Comparison of ENCODE assay signal across 20 cellular contexts in genomic region chr1:32285658-32286057, GRCh38. TPM values are rescaled to one million over a fixed set of nuclear protein-coding genes. Genes with fewer than 3 reads are reported as not detected.
"Had no signal": no experiment of that assay in that cellular context is flagged by ENCODE, and none has a peak within 500 bp of the region (broad histone marks: within the 10 kb centered on the region; RNA-seq: fewer than 3 reads in every experiment).

No MANE protein-coding gene starts in this region.

- H3K36me3 Mint-ChIP-seq: naive B cell had no signal

- H3K4me3 Mint-ChIP-seq: naive B cell; nephron progenitor cell; stimulated activated naive CD8-positive, alpha-beta T cell treated with anti-CD3 and anti-CD28 coated beads, Interleukin-15, amount 100 ng/mL, for 72 hours had no signal

- H3K9me3 Mint-ChIP-seq: naive B cell; nephron progenitor cell; stimulated activated naive CD8-positive, alpha-beta T cell treated with anti-CD3 and anti-CD28 coated beads, Interleukin-15, amount 100 ng/mL, for 72 hours had no signal

- FAIRE-seq: endometrium, islet of Langerhans, small intestine had no signal

- H3K4me3 ChIP-seq: esophagus muscularis mucosa, gastrocnemius medialis, heart right ventricle, right atrium auricular region, testis, tibial nerve had no signal

- ATAC-seq: gastrocnemius medialis; stimulated activated naive CD8-positive, alpha-beta T cell treated with anti-CD3 and anti-CD28 coated beads, Interleukin-15, amount 100 ng/mL, for 72 hours had no signal

- H3K9me3 ChIP-seq: esophagus muscularis mucosa, gastrocnemius medialis, heart right ventricle, neutrophil, right atrium auricular region, testis, tibial nerve had no signal

- H3K27me3 ChIP-seq: esophagus muscularis mucosa, gastrocnemius medialis, heart right ventricle, neutrophil, right atrium auricular region, testis, tibial nerve had no signal

- H3K27ac ChIP-seq: esophagus muscularis mucosa, gastrocnemius medialis, heart right ventricle, neutrophil, right atrium auricular region, testis, tibial nerve had no signal

- H3K27ac Mint-ChIP-seq: nephron progenitor cell had no signal

- H3K27me3 Mint-ChIP-seq: naive B cell; stimulated activated naive CD8-positive, alpha-beta T cell treated with anti-CD3 and anti-CD28 coated beads, Interleukin-15, amount 100 ng/mL, for 72 hours had no signal

- H3K4me1 ChIP-seq: esophagus muscularis mucosa, gastrocnemius medialis, right atrium auricular region, testis, tibial nerve had no signal

- H3K36me3 ChIP-seq: esophagus muscularis mucosa, gastrocnemius medialis, neutrophil, right atrium auricular region, tibial nerve had no signal

- DNase-seq: effector memory CD4-positive, alpha-beta T cell; gastrocnemius medialis; heart right ventricle; hypothalamus; kidney glomerular epithelial cell; mesendoderm; naive B cell; nephron progenitor cell; small intestine; stimulated activated CD4-positive, alpha-beta T cell treated with anti-CD3 and anti-CD28 coated beads, Interleukin-12 subunit alpha, Interleukin-12 subunit beta, amount 100 ng/mL, for 4 hours; stimulated activated CD4-positive, alpha-beta T cell treated with anti-CD3 and anti-CD28 coated beads, Interleukin-2, amount 100 ng/mL, for 48 hours; stimulated activated naive CD8-positive, alpha-beta T cell treated with anti-CD3 and anti-CD28 coated beads, Interleukin-15, amount 100 ng/mL, for 72 hours; testis had no signal

RNA-seq across cellular contexts. Expression of gene LCK, which starts 34.6 kb away (rescaled TPM):
- total RNA-seq: osteocyte had no signal
